10 cellular contexts compared by ENCODE assay signal in the genomic region with DNA sequence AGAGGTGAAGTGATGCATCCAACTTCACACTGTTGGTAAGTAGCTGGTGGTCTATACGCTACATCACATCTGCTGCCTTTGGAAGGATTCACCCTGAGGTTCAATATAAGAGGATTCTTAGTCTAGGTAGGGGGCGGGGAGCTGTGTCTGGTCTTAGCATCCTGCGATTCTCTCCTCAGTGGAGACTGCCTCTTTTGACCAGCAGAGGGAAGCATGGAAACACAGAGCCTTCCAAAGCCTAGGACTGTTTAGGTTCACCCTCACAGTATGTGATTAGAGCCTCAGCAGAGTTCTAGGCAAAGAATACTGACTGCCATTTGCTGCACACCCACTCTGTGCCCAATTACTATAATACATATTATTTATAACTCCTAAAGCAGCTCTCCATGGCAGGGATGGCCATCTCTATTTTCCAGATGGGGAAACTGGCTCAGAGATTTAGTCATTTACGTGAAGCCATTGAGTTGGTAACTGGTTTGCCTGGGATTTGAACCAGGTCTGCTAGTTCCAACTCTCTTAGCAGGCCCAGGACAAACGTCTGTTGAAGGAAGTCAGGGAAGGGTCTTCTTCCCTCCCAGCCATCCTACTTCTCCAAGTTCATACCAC. TPM values are rescaled to one million over a fixed set of nuclear protein-coding genes. Genes with fewer than 3 reads are reported as not detected.
A peak's percentile ranks its signal among the peaks of the same experiment; 100 is the strongest.
DNase-seq lines count a peak whose midpoint lies in the region; TF ChIP-seq lines count a peak whose summit lies in the region.
"Had no signal": no experiment of that assay in that cellular context is flagged by ENCODE, and none has a peak within 500 bp of the region (broad histone marks: within the 10 kb centered on the region; RNA-seq: fewer than 3 reads in every experiment).

No MANE protein-coding gene starts in this region.

- TF ChIP-seq EP300 in SK-N-SH (IDR thresholded peaks at IDR 0.05; ENCODE audit: borderline replicate concordance in 1 of 2, low read depth in 1 of 2, low read length in 1 of 2) = no peak

- H3K9me2 ChIP-seq in MM.1S (replicated peaks; ENCODE audit: insufficient read depth, low read length) = no peaks in the 10 kb centered on the region
- H3K9me2 ChIP-seq in SK-N-SH = no peaks in the 10 kb centered on the region

- no peaks in the 10 kb centered on the region for H3K79me1 ChIP-seq in trophoblast cell (ENCODE audit: low read length)

- H3K9ac ChIP-seq in MM.1S (ENCODE audit: low read length) = no peak overlapping the region
- H3K9ac ChIP-seq in SK-N-SH = no peak overlapping the region
- H3K9ac ChIP-seq in trophoblast cell (ENCODE audit: low read length) = no peak overlapping the region

- no peak overlapping the region for H3K23ac ChIP-seq in trophoblast cell (ENCODE audit: low read length)

- no peak overlapping the region for H3K18ac ChIP-seq in trophoblast cell (ENCODE audit: low read length)

- H3F3A ChIP-seq in MM.1S (ENCODE audit: insufficient read depth, low read length) (no peaks in the 10 kb centered on the region), SK-N-SH (replicated peaks; ENCODE audit: insufficient read depth) (no peaks in the 10 kb centered on the region)

- H2AFZ ChIP-seq in MM.1S (ENCODE audit: low read length) (no peak overlapping the region), SK-N-SH (ENCODE audit: low read depth) (no peak overlapping the region), trophoblast cell (ENCODE audit: insufficient read depth, low read length, poor library complexity) (no peak overlapping the region)

- H3K9me3 Mint-ChIP-seq in activated T-cell treated with anti-CD3 and anti-CD28 coated beads, Interleukin-2, amount 50 U/mL, for 24 hours = no peaks in the 10 kb centered on the region
- H3K9me3 Mint-ChIP-seq: memory B cell had no signal

- H3K79me2 ChIP-seq in MM.1S (ENCODE audit: low read length) = no peaks in the 10 kb centered on the region
- H3K79me2 ChIP-seq in SK-N-SH (ENCODE audit: insufficient read depth) = no peaks in the 10 kb centered on the region
- no peaks in the 10 kb centered on the region for H3K79me2 ChIP-seq in trophoblast cell (ENCODE audit: control insufficient read depth, insufficient read depth, low read length, poor library complexity)

- no peak overlapping the region for H3K4ac ChIP-seq in trophoblast cell (ENCODE audit: low read depth, low read length)

- no peak overlapping the region for H4K8ac ChIP-seq in trophoblast cell (ENCODE audit: low read depth, low read length)

- no peak overlapping the region for H3K4me2 ChIP-seq in MM.1S (ENCODE audit: low read depth, low read length)
- no peak overlapping the region for H3K4me2 ChIP-seq in SK-N-SH
- H3K4me2 ChIP-seq in trophoblast cell (ENCODE audit: low read length) = no peak overlapping the region

- H3K4me1 Mint-ChIP-seq in activated T-cell treated with anti-CD3 and anti-CD28 coated beads, Interleukin-2, amount 50 U/mL, for 24 hours (ENCODE audit: low read depth) = no peaks in the 10 kb centered on the region
- H3K4me1 Mint-ChIP-seq: memory B cell had no signal

- no peaks in the 10 kb centered on the region for H3K4me1 ChIP-seq in MM.1S (ENCODE audit: low read length)
- no peaks in the 10 kb centered on the region for H3K4me1 ChIP-seq in SK-N-SH (ENCODE audit: control insufficient read depth in 1 of 2, insufficient read depth in 2 of 2, low read depth in 1 of 2, low read length in 1 of 2)
- H3K4me1 ChIP-seq in trophoblast cell (ENCODE audit: control insufficient read depth in 1 of 2, insufficient read depth in 2 of 2, low read length in 2 of 2) = no peaks in the 10 kb centered on the region
- H3K4me1 ChIP-seq: SJSA1 had no signal

- peaks cover 44% of the 10 kb centered on the region for H3K27me3 Mint-ChIP-seq in activated T-cell treated with anti-CD3 and anti-CD28 coated beads, Interleukin-2, amount 50 U/mL, for 24 hours

- no peak overlapping the region for H2BK120ac ChIP-seq in trophoblast cell (ENCODE audit: insufficient read depth, low read length, poor library complexity)

- H3K36me3 ChIP-seq in MM.1S (replicated peaks; ENCODE audit: insufficient read depth, low read length) = no peaks in the 10 kb centered on the region
- no peaks in the 10 kb centered on the region for H3K36me3 ChIP-seq in SK-N-SH (replicated peaks in 1 of 2; ENCODE audit: control insufficient read depth in 1 of 2, insufficient read depth in 2 of 2, low read length in 1 of 2)
- H3K36me3 ChIP-seq in trophoblast cell (ENCODE audit: control insufficient read depth in 1 of 2, insufficient read depth in 2 of 2, low read length in 2 of 2) = no peaks in the 10 kb centered on the region
- H3K36me3 ChIP-seq: SJSA1 had no signal

- H3K27ac Mint-ChIP-seq in activated T-cell treated with anti-CD3 and anti-CD28 coated beads, Interleukin-2, amount 50 U/mL, for 24 hours = no peak overlapping the region
- H3K27ac Mint-ChIP-seq: memory B cell had no signal

- no peaks in the 10 kb centered on the region for H3K9me3 ChIP-seq in MM.1S (replicated peaks; ENCODE audit: insufficient read depth, low read length)
- no peaks in the 10 kb centered on the region for H3K9me3 ChIP-seq in SK-N-SH
- no peaks in the 10 kb centered on the region for H3K9me3 ChIP-seq in trophoblast cell (ENCODE audit: insufficient read depth, low read depth, low read length)
- H3K9me3 ChIP-seq: SJSA1 had no signal

- H3K4me3 ChIP-seq in MM.1S (ENCODE audit: low read length) (no peak overlapping the region), SK-N-SH (ENCODE audit: low read depth in 2 of 2, low read length in 1 of 2) (no peak overlapping the region), trophoblast cell (ENCODE audit: low read depth, low read length) (no peak overlapping the region)
- H3K4me3 ChIP-seq: SJSA1 had no signal

- 20% methylated on average over 5 of the region's 5 CpGs for WGBS in SK-N-SH (ENCODE audit: low lambda C conversion rate)
- WGBS in trophoblast cell (ENCODE audit: extremely low coverage, insufficient coverage, insufficient read length) = no CpG with 5 or more reads among the region's 5 CpGs

- POLR2A ChIA-PET in SK-N-SH (lab: Yijun Ruan, JAX) = no interaction called here

- no peak overlapping the region for H3K14ac ChIP-seq in trophoblast cell (ENCODE audit: low read length)

- H3K27me3 ChIP-seq in MM.1S (replicated peaks; ENCODE audit: insufficient read depth, low read length) (no peaks in the 10 kb centered on the region), SK-N-SH (ENCODE audit: insufficient read depth) (peaks cover 11% of the 10 kb centered on the region), trophoblast cell (ENCODE audit: insufficient read depth, low read length) (no peaks in the 10 kb centered on the region)

- CTCF ChIA-PET in SK-N-SH (lab: Yijun Ruan, JAX) = interaction anchor here (0.5 to 2.5 kb wide), 18 partner anchors 9 to 427 kb away, joined by 3 to 13 read pairs (median 4); no protein-coding TSS in a partner anchor

- DNase-seq in ELR (ENCODE audit: low read depth) (peak; percentile 68), MM.1S (peak; percentile 31), SK-N-SH (peak; percentile 53), fibroblast of the conjunctiva (ENCODE audit: low read depth) (peak; percentile 4), trophoblast cell (peak; percentile 43 to 79), CD1c-positive myeloid dendritic cell (ENCODE audit: extremely low spot score) (no peak)
- no peak for DNase-seq in activated T-cell treated with anti-CD3 and anti-CD28 coated beads, Interleukin-2, amount 50 U/mL, for 24 hours
- DNase-seq in activated T-cell treated with anti-CD3 and anti-CD28 coated beads, Interleukin-2, amount 50 U/mL, for 1 hour = no peak

- H4K91ac ChIP-seq in trophoblast cell (ENCODE audit: low read depth, low read length) = no peak overlapping the region

- H2BK12ac ChIP-seq in trophoblast cell (ENCODE audit: low read length) = no peak overlapping the region

- no peak overlapping the region for H4K12ac ChIP-seq in trophoblast cell (ENCODE audit: low read depth, low read length)

- H2AK5ac ChIP-seq in trophoblast cell (ENCODE audit: low read length) = no peak overlapping the region

- H3K4me3 Mint-ChIP-seq in activated T-cell treated with anti-CD3 and anti-CD28 coated beads, Interleukin-2, amount 50 U/mL, for 24 hours = no peak overlapping the region
- H3K4me3 Mint-ChIP-seq: memory B cell had no signal

- no peak overlapping the region for H3K27ac ChIP-seq in MM.1S (ENCODE audit: low read length)
- H3K27ac ChIP-seq in SK-N-SH (ENCODE audit: low read depth in 2 of 2, low read length in 1 of 2) = no peak overlapping the region
- no peak overlapping the region for H3K27ac ChIP-seq in trophoblast cell (ENCODE audit: low read depth, low read length)
- H3K27ac ChIP-seq: SJSA1 had no signal

- no peaks in the 10 kb centered on the region for H3K36me3 Mint-ChIP-seq in activated T-cell treated with anti-CD3 and anti-CD28 coated beads, Interleukin-2, amount 50 U/mL, for 24 hours (ENCODE audit: low read depth)
- H3K36me3 Mint-ChIP-seq: memory B cell had no signal

- peak; percentile 69 for TF ChIP-seq RAD21 in SK-N-SH (IDR thresholded peaks at IDR 0.05; ENCODE audit: low read length)

- H2BK5ac ChIP-seq in trophoblast cell (ENCODE audit: low read depth, low read length, poor library complexity) = no peak overlapping the region

- TF ChIP-seq CTCF in MM.1S (IDR thresholded peaks at IDR 0.05; ENCODE audit: low read length) (peak; percentile 40), SK-N-SH (IDR thresholded peaks at IDR 0.05) (peak; percentile 65)

- H4K20me1 ChIP-seq in MM.1S (ENCODE audit: insufficient read depth, low read length) (no peaks in the 10 kb centered on the region), SK-N-SH (ENCODE audit: insufficient read depth) (no peaks in the 10 kb centered on the region)

TF ChIP-seq in SK-N-SH, 30 proteins besides CTCF, POLR2A, EP300 and RAD21:
- TF ChIP-seq SIN3A (IDR thresholded peaks at IDR 0.05; ENCODE audit: borderline replicate concordance, low read depth, low read length) = no peak
- TF ChIP-seq SMC3 (IDR thresholded peaks at IDR 0.05; ENCODE audit: low read depth, low read length) = peak; percentile 68

RNA-seq across cellular contexts. Expression of gene EFCAB14, which starts 28.9 kb away (rescaled TPM):
- 13.6 and 20.0 TPM in 2 replicates for polyA plus RNA-seq in SK-N-SH (2012; rRNA removed)
- 20.4 and 21.8 TPM in 2 replicates for polyA plus RNA-seq in SK-N-SH (2012; cell fraction: cytosol; rRNA removed)
- 12.8 and 21.3 TPM in 2 replicates for polyA plus RNA-seq in SK-N-SH (2012; cell fraction: nucleus; rRNA removed)
- 66.1 and 67.6 TPM in 2 replicates for polyA plus RNA-seq in trophoblast cell (2013)

RNA-seq across cellular contexts. Expression of gene CYP4B1, which starts 51.1 kb away (rescaled TPM):
- polyA plus RNA-seq in SK-N-SH (2012; rRNA removed) = not detected in 2 replicates
- not detected in 2 replicates for polyA plus RNA-seq in SK-N-SH (2012; cell fraction: cytosol; rRNA removed)
- polyA plus RNA-seq in SK-N-SH (2012; cell fraction: nucleus; rRNA removed) = not detected in 2 replicates
- polyA plus RNA-seq in trophoblast cell (2013) = 0.06 and 0.07 TPM in 2 replicates

Comparison
In these comparisons a context has a peak if more than half of its experiments do, and no peak if none do; other contexts are left out.
1. DNase-seq: peak in ELR (single experiment), MM.1S (single experiment), SK-N-SH (single experiment), fibroblast of the conjunctiva (single experiment) and trophoblast cell (2 of 2); none in activated T-cell treated with anti-CD3 and anti-CD28 coated beads, Interleukin-2, amount 50 U/mL, for 24 hours (single experiment), CD1c-positive myeloid dendritic cell (single experiment) and activated T-cell treated with anti-CD3 and anti-CD28 coated beads, Interleukin-2, amount 50 U/mL, for 1 hour (single experiment).